9 cellular contexts compared by ENCODE assay signal in genomic region chr12:53701518-53702264, GRCh38. TPM values are rescaled to one million over a fixed set of nuclear protein-coding genes. Genes with fewer than 3 reads are reported as not detected.
DNase-seq lines count a peak whose midpoint lies in the region; ATAC-seq, FAIRE-seq and TF ChIP-seq lines count a peak whose summit lies in the region.
"Had no signal": no experiment of that assay in that cellular context is flagged by ENCODE, and none has a peak within 500 bp of the region (broad histone marks: within the 10 kb centered on the region; RNA-seq: fewer than 3 reads in every experiment).

No MANE protein-coding gene starts in this region.

- H3K9me3 Mint-ChIP-seq in activated CD4-positive, alpha-beta T cell treated with anti-CD3 and anti-CD28 coated beads, Interleukin-2, amount 10 ng/mL, durations not matched to agents 24 days and 14 days = no peaks in the 10 kb centered on the region
- H3K9me3 Mint-ChIP-seq in chondrocyte (ENCODE audit: low read depth) = no peaks in the 10 kb centered on the region

- no peak overlapping the region for H3K4me2 ChIP-seq in HepG2 (ENCODE audit: low read depth, low read length)

- no peak overlapping the region for H2AFZ ChIP-seq in HepG2 (ENCODE audit: low read length)

- TF ChIP-seq POLR2A in HepG2 (IDR thresholded peaks at IDR 0.05; ENCODE audit: insufficient read depth in 1 of 2, low read depth in 2 of 2, low read length in 2 of 2) = no peak

- TF ChIP-seq CTCF in HEK293 (tag by site-specific recombination; IDR thresholded peaks at IDR 0.05) = peak; percentile 97
- TF ChIP-seq CTCF in chondrocyte (IDR thresholded peaks at IDR 0.05) = peak; percentile 95
- TF ChIP-seq CTCF in HepG2 (CRISPR knock-in tag; IDR thresholded peaks at IDR 0.05) = peak; percentile 97

- DNase-seq in Caki2 (ENCODE audit: low read depth) = peak; percentile 71
- peak; percentile 38 to 80 for DNase-seq in NCI-H446 (lab: John Stamatoyannopoulos, UW)
- DNase-seq in activated CD4-positive, alpha-beta T cell treated with anti-CD3 and anti-CD28 coated beads, Interleukin-2, amount 10 ng/mL, durations not matched to agents 24 days and 14 days = peak; percentile 92
- DNase-seq in chondrocyte (ENCODE audit: low spot score) = no peak
- DNase-seq in HepG2 (ENCODE audit: low spot score) = peak; percentile 43
- peak; percentile 38 to 77 (median 53) for DNase-seq in stimulated activated CD4-positive, alpha-beta T cell treated with anti-CD3 and anti-CD28 coated beads, TNF-alpha, amount 100 ng/mL, for 24 hours (ENCODE audit: low read depth in 3 of 3)

- no peaks in the 10 kb centered on the region for H4K20me1 ChIP-seq in HepG2 (ENCODE audit: insufficient read depth, low read length)

- H3K4me1 Mint-ChIP-seq in activated CD4-positive, alpha-beta T cell treated with anti-CD3 and anti-CD28 coated beads, Interleukin-2, amount 10 ng/mL, durations not matched to agents 24 days and 14 days = peaks cover 5% of the 10 kb centered on the region
- peaks cover 2% of the 10 kb centered on the region for H3K4me1 Mint-ChIP-seq in chondrocyte (ENCODE audit: low read depth)

- TF ChIP-seq EP300 in HepG2 (IDR thresholded peaks at IDR 0.05; ENCODE audit: low read depth in 2 of 2, low read length in 2 of 2) (no peak), HepG2 (CRISPR knock-in tag; IDR thresholded peaks at IDR 0.05; ENCODE audit: borderline replicate concordance) (no peak)

- H3K79me2 ChIP-seq in HepG2 (ENCODE audit: insufficient read depth, low read length) = no peaks in the 10 kb centered on the region

- in situ Hi-C loops in Caki2 (cut with HindIII; ENCODE audit: low pct_unique_long_range_greater_than_20kb, low sequenced_read_pairs) = no loop called here
- in situ Hi-C loops in HepG2 (cut with HindIII; ENCODE audit: extremely low pct_ligation_motif_present, low pct_unique_long_range_greater_than_20kb) = loop anchor here (5.0 kb wide), 1 partner anchor 41 kb away; no protein-coding TSS in a partner anchor

- H3K27ac ChIP-seq in HEK293 (ENCODE audit: extremely low read depth, low read depth, low read length) (no peak overlapping the region), HepG2 (ENCODE audit: extremely low read length, insufficient read depth, low read length) (no peak overlapping the region)

- POLR2A ChIA-PET in HEK293 (lab: Yijun Ruan, JAX) = interaction anchor here (1.0 to 1.2 kb wide), 2 partner anchors 42 to 44 kb away, joined by 3 to 5 read pairs; no protein-coding TSS in a partner anchor
- POLR2A ChIA-PET in HepG2 (lab: Yijun Ruan, JAX) = interaction anchor here (0.9 kb wide), 1 partner anchor 41 kb away, joined by 3 read pairs; no protein-coding TSS in a partner anchor

- ATAC-seq in HepG2 = peak; percentile 97
- no peak for ATAC-seq in GM18870 (IDR thresholded peaks at IDR 0.05; ENCODE audit: unreplicated experiment)

- no peak overlapping the region for H3K9ac ChIP-seq in HepG2 (ENCODE audit: insufficient read depth, low read depth, low read length)

- no peaks in the 10 kb centered on the region for H3K9me3 ChIP-seq in HEK293 (ENCODE audit: control insufficient read depth, insufficient read depth, low read depth, low read length)
- H3K9me3 ChIP-seq in HepG2 (ENCODE audit: low read length) = no peaks in the 10 kb centered on the region

- peaks cover 79% of the 10 kb centered on the region for H3K27me3 Mint-ChIP-seq in activated CD4-positive, alpha-beta T cell treated with anti-CD3 and anti-CD28 coated beads, Interleukin-2, amount 10 ng/mL, durations not matched to agents 24 days and 14 days
- peaks cover 66% of the 10 kb centered on the region for H3K27me3 Mint-ChIP-seq in chondrocyte (ENCODE audit: low read depth)

- TF ChIP-seq RAD21 in HepG2 (CRISPR knock-in tag; IDR thresholded peaks at IDR 0.05) = peak; percentile 91

- H3K4me3 ChIP-seq in HEK293 (ENCODE audit: low read depth, low read length) (no peak overlapping the region), HepG2 (replicated peaks in 1 of 3; ENCODE audit: insufficient read depth in 1 of 3, low read depth in 2 of 3, low read length in 3 of 3) (no peak overlapping the region)

- CTCF ChIA-PET in HEK293 (lab: Yijun Ruan, JAX) (interaction anchor here (0.5 to 29.1 kb wide), 55 partner anchors 9 to 608 kb away, joined by 3 to 915 read pairs (median 4); partner anchors contain the start of genes ATP5MC2, CALCOCO1, CISTR and HOXC10), HepG2 (lab: Yijun Ruan, JAX; ENCODE audit: low intra/inter-chr PET ratio, low total read pairs) (interaction anchor here (1.1 to 12.4 kb wide), 2 partner anchors 43 to 490 kb away, joined by 3 to 216 read pairs; no protein-coding TSS in a partner anchor)

- peak; percentile 78 for FAIRE-seq in HepG2 (lab: Jason Lieb, UNC)

- H3K36me3 ChIP-seq in HEK293 (ENCODE audit: control insufficient read depth in 2 of 2, insufficient read depth in 1 of 2, low read length in 2 of 2) (no peaks in the 10 kb centered on the region), HepG2 (replicated peaks in 1 of 2; ENCODE audit: control insufficient read depth in 1 of 2, insufficient read depth in 2 of 2, low read length in 2 of 2) (no peaks in the 10 kb centered on the region)

- H3K27me3 ChIP-seq in HepG2 (ENCODE audit: control insufficient read depth in 1 of 2, insufficient read depth in 2 of 2, low read length in 2 of 2) = peaks cover 7 to 45% of the 10 kb centered on the region in 2 experiments

- no peak overlapping the region for H3K4me3 Mint-ChIP-seq in activated CD4-positive, alpha-beta T cell treated with anti-CD3 and anti-CD28 coated beads, Interleukin-2, amount 10 ng/mL, durations not matched to agents 24 days and 14 days
- no peak overlapping the region for H3K4me3 Mint-ChIP-seq in chondrocyte (ENCODE audit: unreplicated experiment)

- no peak overlapping the region for H3K27ac Mint-ChIP-seq in activated CD4-positive, alpha-beta T cell treated with anti-CD3 and anti-CD28 coated beads, Interleukin-2, amount 10 ng/mL, durations not matched to agents 24 days and 14 days
- no peak overlapping the region for H3K27ac Mint-ChIP-seq in chondrocyte (ENCODE audit: unreplicated experiment)

- intact Hi-C loops in activated CD4-positive, alpha-beta T cell treated with anti-CD3 and anti-CD28 coated beads, Interleukin-2, amount 10 ng/mL, durations not matched to agents 24 days and 14 days (cut with micrococcal nuclease) = loop anchor here (1.0 kb wide), 2 partner anchors 42 to 45 kb away; no protein-coding TSS in a partner anchor
- intact Hi-C loops in HepG2 (cut with micrococcal nuclease; ENCODE audit: unreplicated experiment) = loop anchor here (1.0 kb wide), 1 partner anchor 42 kb away; no protein-coding TSS in a partner anchor

- H3K36me3 Mint-ChIP-seq in activated CD4-positive, alpha-beta T cell treated with anti-CD3 and anti-CD28 coated beads, Interleukin-2, amount 10 ng/mL, durations not matched to agents 24 days and 14 days (ENCODE audit: low read depth) = no peaks in the 10 kb centered on the region
- H3K36me3 Mint-ChIP-seq in chondrocyte (ENCODE audit: low read depth) = no peaks in the 10 kb centered on the region

- BruUV-seq in HepG2 (replicated peaks; lab: Mats Ljungman, UMichigan) = no TSS peak

- 0% methylated on average over 5 of the region's 8 CpGs for WGBS in HepG2 (ENCODE audit: low lambda C conversion rate)

- H3K4me1 ChIP-seq in HEK293 (ENCODE audit: control insufficient read depth, insufficient read depth, low read length) (peaks cover 1% of the 10 kb centered on the region; the same call in 1 of the 2 replicates), HepG2 (ENCODE audit: insufficient read depth, low read length) (peaks cover 2% of the 10 kb centered on the region; the same call in 1 of the 2 replicates)

RNA-seq across cellular contexts. Expression of gene CALCOCO1, which starts 25.6 kb away (rescaled TPM):
- total RNA-seq in Caki2 (2014; rRNA removed; shearing (Covaris generic); ENCODE audit: low replicate concordance) = 25.9 and 27.4 TPM in 2 replicates
- total RNA-seq in activated CD4-positive, alpha-beta T cell treated with anti-CD3 and anti-CD28 coated beads, Interleukin-2, amount 10 ng/mL, durations not matched to agents 24 days and 14 days = 14.5 and 15.2 TPM in 2 replicates
- total RNA-seq in chondrocyte (80.9 to 96.6 TPM (median 86.9 TPM) in 3 replicates), HepG2 (2016; rRNA removed; fragmentation: Illumina TruSeq; extraction: Trizol) (4.9 and 7.7 TPM in 2 replicates)
- total RNA-seq in HepG2 (2016; cell fraction: cytosol; rRNA removed; fragmentation: Illumina TruSeq; extraction: Trizol; ENCODE audit: low read depth) = 0.81 and 0.88 TPM in 2 replicates
- 5.4 and 6.9 TPM in 2 replicates for total RNA-seq in HepG2 (2016; cell fraction: insoluble cytoplasmic fraction; rRNA removed; fragmentation: Illumina TruSeq; extraction: Trizol)
- 1.0 and 1.4 TPM in 2 replicates for total RNA-seq in HepG2 (2016; cell fraction: membrane; rRNA removed; fragmentation: Illumina TruSeq; extraction: Trizol)
- total RNA-seq in HepG2 (2016; cell fraction: nucleus; rRNA removed; fragmentation: Illumina TruSeq; extraction: Trizol) = 10.7 and 11.7 TPM in 2 replicates
- polyA plus RNA-seq in HepG2 (2011; rRNA removed) = 47.7 and 57.2 TPM in 2 replicates
- polyA plus RNA-seq in HepG2 (2011; cell fraction: cytosol; rRNA removed) = 19.0 and 25.5 TPM in 2 replicates
- polyA plus RNA-seq in HepG2 (2011; cell fraction: nucleus; rRNA removed) = 439 and 465 TPM in 2 replicates
- 33.3 and 36.8 TPM in 2 replicates for polyA plus RNA-seq in HepG2 (2012)
- 0.11 and 0.44 TPM in 2 replicates for polyA plus RNA-seq in HepG2 (2016; cell fraction: cytosol; fragmentation: Illumina TruSeq; extraction: Trizol; ENCODE audit: low read depth)
- polyA plus RNA-seq in HepG2 (2016; cell fraction: insoluble cytoplasmic fraction; fragmentation: Illumina TruSeq; extraction: Trizol; ENCODE audit: low read depth) = 3.8 and 4.3 TPM in 2 replicates
- 0.77 and 1.1 TPM in 2 replicates for polyA plus RNA-seq in HepG2 (2016; cell fraction: membrane; fragmentation: Illumina TruSeq; extraction: Trizol; ENCODE audit: low read depth)
- polyA plus RNA-seq in HepG2 (2016; cell fraction: nucleus; fragmentation: Illumina TruSeq; extraction: Trizol; ENCODE audit: insufficient read depth, low read depth) = 21.6 and 24.3 TPM in 2 replicates
- polyA minus RNA-seq in HepG2 (2011; rRNA and poly(A)+ RNA removed; ENCODE audit: low replicate concordance) = 53.0 and 73.1 TPM in 2 replicates
- polyA minus RNA-seq in HepG2 (2011; cell fraction: cytosol; rRNA and poly(A)+ RNA removed) = 5.3 and 6.5 TPM in 2 replicates
- 71.2 and 84.0 TPM in 2 replicates for polyA minus RNA-seq in HepG2 (2011; cell fraction: nucleus; rRNA and poly(A)+ RNA removed)

RNA-seq across cellular contexts. Expression of gene ATP5MC2, which starts 25.8 kb away (rescaled TPM):
- total RNA-seq in Caki2 (2014; rRNA removed; shearing (Covaris generic); ENCODE audit: low replicate concordance) = 313 and 355 TPM in 2 replicates
- total RNA-seq in activated CD4-positive, alpha-beta T cell treated with anti-CD3 and anti-CD28 coated beads, Interleukin-2, amount 10 ng/mL, durations not matched to agents 24 days and 14 days = 408 and 411 TPM in 2 replicates
- 201 to 204 TPM (median 203 TPM) in 3 replicates for total RNA-seq in chondrocyte
- 230 and 280 TPM in 2 replicates for total RNA-seq in HepG2 (2016; rRNA removed; fragmentation: Illumina TruSeq; extraction: Trizol)
- 151 and 157 TPM in 2 replicates for total RNA-seq in HepG2 (2016; cell fraction: cytosol; rRNA removed; fragmentation: Illumina TruSeq; extraction: Trizol; ENCODE audit: low read depth)
- total RNA-seq in HepG2 (2016; cell fraction: insoluble cytoplasmic fraction; rRNA removed; fragmentation: Illumina TruSeq; extraction: Trizol) = 232 and 280 TPM in 2 replicates
- total RNA-seq in HepG2 (2016; cell fraction: membrane; rRNA removed; fragmentation: Illumina TruSeq; extraction: Trizol) = 204 and 221 TPM in 2 replicates
- 76.9 and 91.1 TPM in 2 replicates for total RNA-seq in HepG2 (2016; cell fraction: nucleus; rRNA removed; fragmentation: Illumina TruSeq; extraction: Trizol)
- polyA plus RNA-seq in HepG2 (2011; rRNA removed) = 257 and 310 TPM in 2 replicates
- 284 and 385 TPM in 2 replicates for polyA plus RNA-seq in HepG2 (2011; cell fraction: cytosol; rRNA removed)
- 86.5 and 86.7 TPM in 2 replicates for polyA plus RNA-seq in HepG2 (2011; cell fraction: nucleus; rRNA removed)
- polyA plus RNA-seq in HepG2 (2012) = 317 and 363 TPM in 2 replicates
- 221 and 241 TPM in 2 replicates for polyA plus RNA-seq in HepG2 (2016; cell fraction: cytosol; fragmentation: Illumina TruSeq; extraction: Trizol; ENCODE audit: low read depth)
- polyA plus RNA-seq in HepG2 (2016; cell fraction: insoluble cytoplasmic fraction; fragmentation: Illumina TruSeq; extraction: Trizol; ENCODE audit: low read depth) = 345 and 371 TPM in 2 replicates
- polyA plus RNA-seq in HepG2 (2016; cell fraction: membrane; fragmentation: Illumina TruSeq; extraction: Trizol; ENCODE audit: low read depth) = 262 and 271 TPM in 2 replicates
- 159 and 177 TPM in 2 replicates for polyA plus RNA-seq in HepG2 (2016; cell fraction: nucleus; fragmentation: Illumina TruSeq; extraction: Trizol; ENCODE audit: insufficient read depth, low read depth)
- 938 and 2,113 TPM in 2 replicates for polyA minus RNA-seq in HepG2 (2011; rRNA and poly(A)+ RNA removed; ENCODE audit: low replicate concordance)
- 149 and 170 TPM in 2 replicates for polyA minus RNA-seq in HepG2 (2011; cell fraction: cytosol; rRNA and poly(A)+ RNA removed)
- 81.6 and 93.6 TPM in 2 replicates for polyA minus RNA-seq in HepG2 (2011; cell fraction: nucleus; rRNA and poly(A)+ RNA removed)

RNA-seq across cellular contexts. Expression of gene CISTR, which starts 50.1 kb away (rescaled TPM):
- total RNA-seq in Caki2 (2014; rRNA removed; shearing (Covaris generic); ENCODE audit: low replicate concordance) = not detected in 2 replicates
- total RNA-seq in activated CD4-positive, alpha-beta T cell treated with anti-CD3 and anti-CD28 coated beads, Interleukin-2, amount 10 ng/mL, durations not matched to agents 24 days and 14 days = not detected in 2 replicates
- not detected in 3 replicates for total RNA-seq in chondrocyte
- not detected in 2 replicates for total RNA-seq in HepG2 (2016; rRNA removed; fragmentation: Illumina TruSeq; extraction: Trizol)
- total RNA-seq in HepG2 (2016; cell fraction: cytosol; rRNA removed; fragmentation: Illumina TruSeq; extraction: Trizol; ENCODE audit: low read depth) = not detected in 2 replicates
- total RNA-seq in HepG2 (2016; cell fraction: insoluble cytoplasmic fraction; rRNA removed; fragmentation: Illumina TruSeq; extraction: Trizol) = not detected in 2 replicates
- not detected in 2 replicates for total RNA-seq in HepG2 (2016; cell fraction: membrane; rRNA removed; fragmentation: Illumina TruSeq; extraction: Trizol)
- total RNA-seq in HepG2 (2016; cell fraction: nucleus; rRNA removed; fragmentation: Illumina TruSeq; extraction: Trizol) = not detected in 2 replicates
- polyA plus RNA-seq in HepG2 (2011; rRNA removed) = not detected in 2 replicates
- polyA plus RNA-seq in HepG2 (2011; cell fraction: cytosol; rRNA removed) = not detected in 2 replicates
- not detected in 2 replicates for polyA plus RNA-seq in HepG2 (2011; cell fraction: nucleus; rRNA removed)
- polyA plus RNA-seq in HepG2 (2012) = not detected in 2 replicates
- polyA plus RNA-seq in HepG2 (2016; cell fraction: cytosol; fragmentation: Illumina TruSeq; extraction: Trizol; ENCODE audit: low read depth) = not detected in 2 replicates
- polyA plus RNA-seq in HepG2 (2016; cell fraction: insoluble cytoplasmic fraction; fragmentation: Illumina TruSeq; extraction: Trizol; ENCODE audit: low read depth) = not detected in 2 replicates
- polyA plus RNA-seq in HepG2 (2016; cell fraction: membrane; fragmentation: Illumina TruSeq; extraction: Trizol; ENCODE audit: low read depth) = not detected in 2 replicates
- polyA plus RNA-seq in HepG2 (2016; cell fraction: nucleus; fragmentation: Illumina TruSeq; extraction: Trizol; ENCODE audit: insufficient read depth, low read depth) = not detected in 2 replicates
- not detected in 2 replicates for polyA minus RNA-seq in HepG2 (2011; rRNA and poly(A)+ RNA removed; ENCODE audit: low replicate concordance)
- polyA minus RNA-seq in HepG2 (2011; cell fraction: cytosol; rRNA and poly(A)+ RNA removed) = not detected in 2 replicates
- not detected in 2 replicates for polyA minus RNA-seq in HepG2 (2011; cell fraction: nucleus; rRNA and poly(A)+ RNA removed)
- total RNA-seq: T-helper 1 cell treated with Interleukin-12 subunit alpha and Interleukin-12 subunit beta and Interleukin-4 antibody, amounts not matched to agents 30 ng/mL and 1 ng/mL, for 36 hours had no signal
